9 cellular contexts compared by ENCODE assay signal in genomic region chr17:55746466-55746865, GRCh38. TPM values are rescaled to one million over a fixed set of nuclear protein-coding genes. Genes with fewer than 3 reads are reported as not detected.
"Had no signal": no experiment of that assay in that cellular context is flagged by ENCODE, and none has a peak within 500 bp of the region (broad histone marks: within the 10 kb centered on the region; RNA-seq: fewer than 3 reads in every experiment).

No MANE protein-coding gene starts in this region.

- H3K9me3 ChIP-seq: HAP-1 had no signal

- DNase-seq: GM23248, GOT3, H7, HFFc6, KG1 had no signal

- H3K36me3 ChIP-seq: HAP-1 had no signal

- H3K4me3 ChIP-seq: GM23248, HAP-1 had no signal

- H2AFZ ChIP-seq: GM23248 had no signal

- ATAC-seq: HCT116 had no signal

- H3K27ac Mint-ChIP-seq: HFFc6, IgD-negative memory B cell had no signal

- H3K36me3 Mint-ChIP-seq: IgD-negative memory B cell had no signal

- H3K4me3 Mint-ChIP-seq: HFFc6, IgD-negative memory B cell had no signal

- H3K27ac ChIP-seq: GM23248, HL-60 had no signal

- H3K9me3 Mint-ChIP-seq: HFFc6, IgD-negative memory B cell had no signal

- H3K9ac ChIP-seq: GM23248 had no signal

RNA-seq across cellular contexts. Expression of gene TMEM100, which starts 23.8 kb away (rescaled TPM):
- total RNA-seq: GM23248 had no signal
- polyA plus RNA-seq: IgD-negative memory B cell had no signal
